ENCODE assay signal across 1 cellular context in the genomic region with DNA sequence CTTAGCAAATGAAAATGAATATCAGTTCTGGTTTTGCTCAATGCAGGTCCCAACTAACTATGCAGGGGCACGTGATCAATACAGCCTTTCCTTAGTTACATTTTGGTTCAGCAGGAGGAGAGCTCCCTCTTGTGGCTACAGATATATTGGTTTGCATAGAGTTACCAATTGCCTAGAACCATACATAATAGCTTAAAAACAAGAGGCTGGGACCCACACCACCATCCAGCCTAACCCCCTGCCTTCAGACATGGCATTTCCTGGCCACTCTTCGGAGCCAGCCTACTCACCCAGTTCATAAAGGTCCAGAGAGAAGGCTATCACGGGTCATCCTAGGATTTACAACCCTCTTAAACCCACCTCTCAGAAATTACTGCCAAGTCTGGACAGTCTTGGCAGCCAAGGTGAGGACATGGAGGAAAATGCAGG.
TF ChIP-seq lines count a peak whose summit lies in the region.

No MANE protein-coding gene starts in this region.

TF ChIP-seq in HCT116, 20 proteins besides CTCF, POLR2A, EP300 and RAD21:
- TF ChIP-seq, protein P1, sequence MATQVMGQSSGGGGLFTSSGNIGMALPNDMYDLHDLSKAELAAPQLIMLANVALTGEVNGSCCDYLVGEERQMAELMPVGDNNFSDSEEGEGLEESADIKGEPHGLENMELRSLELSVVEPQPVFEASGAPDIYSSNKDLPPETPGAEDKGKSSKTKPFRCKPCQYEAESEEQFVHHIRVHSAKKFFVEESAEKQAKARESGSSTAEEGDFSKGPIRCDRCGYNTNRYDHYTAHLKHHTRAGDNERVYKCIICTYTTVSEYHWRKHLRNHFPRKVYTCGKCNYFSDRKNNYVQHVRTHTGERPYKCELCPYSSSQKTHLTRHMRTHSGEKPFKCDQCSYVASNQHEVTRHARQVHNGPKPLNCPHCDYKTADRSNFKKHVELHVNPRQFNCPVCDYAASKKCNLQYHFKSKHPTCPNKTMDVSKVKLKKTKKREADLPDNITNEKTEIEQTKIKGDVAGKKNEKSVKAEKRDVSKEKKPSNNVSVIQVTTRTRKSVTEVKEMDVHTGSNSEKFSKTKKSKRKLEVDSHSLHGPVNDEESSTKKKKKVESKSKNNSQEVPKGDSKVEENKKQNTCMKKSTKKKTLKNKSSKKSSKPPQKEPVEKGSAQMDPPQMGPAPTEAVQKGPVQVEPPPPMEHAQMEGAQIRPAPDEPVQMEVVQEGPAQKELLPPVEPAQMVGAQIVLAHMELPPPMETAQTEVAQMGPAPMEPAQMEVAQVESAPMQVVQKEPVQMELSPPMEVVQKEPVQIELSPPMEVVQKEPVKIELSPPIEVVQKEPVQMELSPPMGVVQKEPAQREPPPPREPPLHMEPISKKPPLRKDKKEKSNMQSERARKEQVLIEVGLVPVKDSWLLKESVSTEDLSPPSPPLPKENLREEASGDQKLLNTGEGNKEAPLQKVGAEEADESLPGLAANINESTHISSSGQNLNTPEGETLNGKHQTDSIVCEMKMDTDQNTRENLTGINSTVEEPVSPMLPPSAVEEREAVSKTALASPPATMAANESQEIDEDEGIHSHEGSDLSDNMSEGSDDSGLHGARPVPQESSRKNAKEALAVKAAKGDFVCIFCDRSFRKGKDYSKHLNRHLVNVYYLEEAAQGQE (IDR thresholded peaks at IDR 0.05; ENCODE audit: low read depth): no peak
- TF ChIP-seq EZH2phosphoT487 (IDR thresholded peaks at IDR 0.05; ENCODE audit: borderline replicate concordance) (no peak), ZFX (IDR thresholded peaks at IDR 0.05) (no peak), FOSL1 (IDR thresholded peaks at IDR 0.05; ENCODE audit: low read depth) (no peak), YY1 (IDR thresholded peaks at IDR 0.05; ENCODE audit: extremely low read depth, insufficient replicate concordance, low read depth, low read length) (no peak), JUND (IDR thresholded peaks at IDR 0.05) (no peak), EGR1 (IDR thresholded peaks at IDR 0.05; ENCODE audit: low read depth) (no peak), CBX3 (IDR thresholded peaks at IDR 0.05; ENCODE audit: low read depth) (no peak), SRF (IDR thresholded peaks at IDR 0.05; ENCODE audit: low read depth) (no peak)
TF ChIP-seq in HCT116: peak in this region for 0.
